Comparison of ENCODE assay signal across 12 cellular contexts in genomic region chr10:17022399-17022798, GRCh38.
DNase-seq lines count a peak whose midpoint lies in the region; ATAC-seq and TF ChIP-seq lines count a peak whose summit lies in the region.
"Had no signal": no experiment of that assay in that cellular context is flagged by ENCODE, and none has a peak within 500 bp of the region (broad histone marks: within the 10 kb centered on the region; RNA-seq: fewer than 3 reads in every experiment).

No MANE protein-coding gene starts in this region.

- H3K27ac ChIP-seq in lower lobe of right lung (peak overlapping the region; percentile 76), tibial nerve (peak overlapping the region; percentile 32 to 87 (median 74))

- peak overlapping the region; percentile 79 for H3K27ac Mint-ChIP-seq in activated naive CD4-positive, alpha-beta T cell treated with anti-CD3 and anti-CD28 coated beads, Interleukin-2, amount 50 U/mL, for 24 hours
- H3K27ac Mint-ChIP-seq in activated naive CD4-positive, alpha-beta T cell treated with anti-CD3 and anti-CD28 coated beads for 36 hours = no peak overlapping the region

- H3K36me3 ChIP-seq in adipocyte (ENCODE audit: control insufficient read depth, insufficient read depth, low read length, severe bottlenecking) (no peaks in the 10 kb centered on the region), lower lobe of right lung (no peaks in the 10 kb centered on the region), tibial nerve (peaks cover 0 to 16% (median 0%) of the 10 kb centered on the region in 3 donors)

- H3K4me3 Mint-ChIP-seq in activated naive CD4-positive, alpha-beta T cell treated with anti-CD3 and anti-CD28 coated beads, Interleukin-2, amount 50 U/mL, for 24 hours = no peak overlapping the region
- no peak overlapping the region for H3K4me3 Mint-ChIP-seq in activated naive CD4-positive, alpha-beta T cell treated with anti-CD3 and anti-CD28 coated beads for 36 hours

- WGBS in tibial nerve, 2 donors = 42 to 48% methylated on average over 7 of the region's 7 CpGs

- no peak for TF ChIP-seq EP300 in tibial nerve (IDR thresholded peaks at IDR 0.05)

- H3K4me3 ChIP-seq in adipocyte (ENCODE audit: low read length) = peak overlapping the region; percentile 75
- no peak overlapping the region for H3K4me3 ChIP-seq in lower lobe of right lung
- H3K4me3 ChIP-seq in tibial nerve = no peak overlapping the region

- TF ChIP-seq POLR2A in tibial nerve (IDR thresholded peaks at IDR 0.05) = no peak

- H3K9me3 ChIP-seq in adipocyte (ENCODE audit: control insufficient read depth, low read length) (no peaks in the 10 kb centered on the region), lower lobe of right lung (no peaks in the 10 kb centered on the region), tibial nerve (no peaks in the 10 kb centered on the region)

- CTCF ChIA-PET in activated naive CD4-positive, alpha-beta T cell treated with anti-CD3 and anti-CD28 coated beads for 36 hours (lab: Charles Lee) = interaction anchor here (0.6 to 0.9 kb wide), 2 partner anchors 129 to 208 kb away, joined by 3 read pairs; no protein-coding TSS in a partner anchor

- ATAC-seq in lower lobe of right lung (no peak), GM18502 (IDR thresholded peaks at IDR 0.05; ENCODE audit: poor library complexity, unreplicated experiment) (no peak)

- no peak for DNase-seq in activated naive CD4-positive, alpha-beta T cell treated with anti-CD3 and anti-CD28 coated beads for 36 hours
- DNase-seq in adipocyte (ENCODE audit: low read depth) = no peak
- DNase-seq in lower lobe of right lung = no peak
- no peak for DNase-seq in tibial nerve (ENCODE audit: low spot score in 2 of 2)
- DNase-seq in NCI-H146 (lab: John Stamatoyannopoulos, UW) = no peak
- DNase-seq in AG08396 (ENCODE audit: low spot score) = no peak
- DNase-seq: activated T-cell treated with anti-CD3 and anti-CD28 coated beads, Interleukin-2, amount 50 U/mL, for 48 hours; KBM-7; NCI-H510A; SW 1271 had no signal

- TF ChIP-seq CTCF in lower lobe of right lung (IDR thresholded peaks at IDR 0.05) (no peak), tibial nerve (IDR thresholded peaks at IDR 0.05) (no peak)

- H3K27me3 ChIP-seq in adipocyte (replicated peaks; ENCODE audit: control insufficient read depth, insufficient read depth, low read length) = no peaks in the 10 kb centered on the region
- no peaks in the 10 kb centered on the region for H3K27me3 ChIP-seq in lower lobe of right lung (ENCODE audit: low read depth)
- no peaks in the 10 kb centered on the region for H3K27me3 ChIP-seq in tibial nerve

- H3K27me3 Mint-ChIP-seq in activated naive CD4-positive, alpha-beta T cell treated with anti-CD3 and anti-CD28 coated beads, Interleukin-2, amount 50 U/mL, for 24 hours = no peaks in the 10 kb centered on the region
- peaks cover 2% of the 10 kb centered on the region for H3K27me3 Mint-ChIP-seq in activated naive CD4-positive, alpha-beta T cell treated with anti-CD3 and anti-CD28 coated beads for 36 hours (ENCODE audit: low read depth)

- H3K36me3 Mint-ChIP-seq in activated naive CD4-positive, alpha-beta T cell treated with anti-CD3 and anti-CD28 coated beads, Interleukin-2, amount 50 U/mL, for 24 hours = peaks cover 11% of the 10 kb centered on the region
- H3K36me3 Mint-ChIP-seq in activated naive CD4-positive, alpha-beta T cell treated with anti-CD3 and anti-CD28 coated beads for 36 hours (ENCODE audit: low read depth) = peaks cover 7% of the 10 kb centered on the region

- H3K9me3 Mint-ChIP-seq in activated naive CD4-positive, alpha-beta T cell treated with anti-CD3 and anti-CD28 coated beads, Interleukin-2, amount 50 U/mL, for 24 hours = no peaks in the 10 kb centered on the region
- peaks cover 4% of the 10 kb centered on the region for H3K9me3 Mint-ChIP-seq in activated naive CD4-positive, alpha-beta T cell treated with anti-CD3 and anti-CD28 coated beads for 36 hours

- H3K4me1 ChIP-seq in adipocyte (ENCODE audit: control insufficient read depth, insufficient read depth, low read length) (peaks cover 55% of the 10 kb centered on the region), lower lobe of right lung (peaks cover 38% of the 10 kb centered on the region), tibial nerve (peaks cover 0 to 55% (median 36%) of the 10 kb centered on the region in 4 donors)

- H3K9ac ChIP-seq in adipocyte (ENCODE audit: low read length) = peak overlapping the region; percentile 79

- intact Hi-C loops in activated naive CD4-positive, alpha-beta T cell treated with anti-CD3 and anti-CD28 coated beads for 36 hours (cut with micrococcal nuclease) = loop anchor here (2.0 kb wide), 2 partner anchors 234 to 484 kb away; no protein-coding TSS in a partner anchor
- intact Hi-C loops in lower lobe of right lung (cut with DNase I) = no loop called here

- peaks cover 58% of the 10 kb centered on the region for H3K4me1 Mint-ChIP-seq in activated naive CD4-positive, alpha-beta T cell treated with anti-CD3 and anti-CD28 coated beads, Interleukin-2, amount 50 U/mL, for 24 hours
- peaks cover 49% of the 10 kb centered on the region for H3K4me1 Mint-ChIP-seq in activated naive CD4-positive, alpha-beta T cell treated with anti-CD3 and anti-CD28 coated beads for 36 hours (ENCODE audit: low read depth)
